8 cellular contexts compared by ENCODE assay signal in the genomic region with DNA sequence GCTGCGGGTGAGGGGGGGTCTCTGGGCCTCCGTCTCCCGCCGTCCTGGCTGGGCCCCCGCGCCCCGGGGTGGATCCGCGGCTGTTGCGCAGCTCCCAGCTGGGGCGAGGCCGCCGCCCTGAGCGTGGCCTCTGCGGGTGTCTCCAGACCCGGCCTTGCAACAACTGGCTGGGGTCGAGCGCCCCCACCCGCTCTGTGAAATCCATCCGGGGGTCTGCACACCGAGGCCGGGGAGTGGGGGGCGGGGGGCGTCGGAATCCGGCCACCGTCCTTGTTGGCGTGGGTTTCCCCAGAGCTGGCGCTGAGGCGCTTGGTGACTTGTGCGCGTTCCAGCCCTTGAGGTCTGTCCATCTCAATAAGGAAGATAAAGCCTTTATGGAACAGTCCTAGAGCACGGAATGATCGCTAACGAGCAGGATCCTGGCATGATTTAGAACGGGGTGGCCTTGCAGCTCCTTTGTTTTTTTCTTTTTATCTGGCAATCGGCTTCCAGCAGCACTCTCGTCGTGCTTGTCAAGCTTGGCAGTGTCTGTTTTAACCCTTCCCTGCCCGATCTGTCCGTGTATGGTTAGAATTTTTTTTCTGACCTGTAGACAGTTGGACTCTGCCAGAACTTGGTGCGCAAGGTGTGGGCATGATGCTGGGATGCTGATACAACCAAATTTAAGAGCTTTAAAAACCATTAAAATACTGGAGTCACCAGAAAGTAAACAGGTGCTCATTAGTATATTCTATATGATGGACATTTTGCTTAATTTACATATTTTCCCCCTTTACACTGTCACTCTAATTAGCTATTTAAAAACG. TPM values are rescaled to one million over a fixed set of nuclear protein-coding genes. Genes with fewer than 3 reads are reported as not detected.
DNase-seq lines count a peak whose midpoint lies in the region; ATAC-seq and TF ChIP-seq lines count a peak whose summit lies in the region.

No MANE protein-coding gene starts in this region.

- TF ChIP-seq CTCF in GM12865 (IDR thresholded peaks at IDR 0.05; ENCODE audit: insufficient read depth, low read depth, low read length, missing control alignments): no peak
- TF ChIP-seq CTCF in epithelial cell of proximal tubule (conservative IDR thresholded peaks at IDR 0.05; ENCODE audit: low read depth, low read length): peak; percentile 11
- peak in 1 of 2 experiments; percentile 10 for TF ChIP-seq CTCF in tibial artery (IDR thresholded peaks at IDR 0.05)

- H3K27me3 ChIP-seq in tibial artery: no peaks in the 10 kb centered on the region

- intact Hi-C loops in tibial artery (cut with DNase I; ENCODE audit: low total_unique reads): no loop called here

- peak; percentile 25 for ATAC-seq in HG02840 (IDR thresholded peaks at IDR 0.05; ENCODE audit: low FRiP score, unreplicated experiment)
- peak; percentile 19 to 25 for ATAC-seq in activated CD4-positive, CD25-positive, alpha-beta regulatory T cell treated with anti-CD3 and anti-CD28 coated beads, Interleukin-2, amount 50 U/mL, for 24 hours

- H3K27ac ChIP-seq in mesodermal cell (ENCODE audit: low read depth, low read length, severe bottlenecking): peak overlapping the region; percentile 100
- H3K27ac ChIP-seq in tibial artery: peak overlapping the region; percentile 99 to 100

- peaks cover 6% of the 10 kb centered on the region for H3K9me3 ChIP-seq in mesodermal cell (ENCODE audit: control insufficient read depth, low read length)
- H3K9me3 ChIP-seq in tibial artery: no peaks in the 10 kb centered on the region

- H3K36me3 ChIP-seq in mesodermal cell (ENCODE audit: control insufficient read depth, insufficient read depth, low read length): peaks cover 36% of the 10 kb centered on the region
- H3K36me3 ChIP-seq in tibial artery: peaks cover 0 to 18% (median 10%) of the 10 kb centered on the region in 3 donors

- H3K4me3 ChIP-seq in GM12865 (ENCODE audit: low read depth, low read length) (peak overlapping the region; percentile 65), epithelial cell of proximal tubule (ENCODE audit: low read depth, low read length) (peak overlapping the region; percentile 95), mesodermal cell (ENCODE audit: extremely low read depth, insufficient read depth, low read length, poor library complexity, severe bottlenecking) (peak overlapping the region; percentile 97), tibial artery (peak overlapping the region; percentile 85 to 93)

- in situ Hi-C loops in ACHN (cut with HindIII; ENCODE audit: low pct_ligation_motif_present, low pct_unique_long_range_greater_than_20kb, low sequenced_read_pairs): no loop called here

- DNase-seq in ACHN (peak; percentile 50), GM12865 (ENCODE audit: low read depth) (peak; percentile 22), NCI-H1694 (lab: John Stamatoyannopoulos, UW) (peak; percentile 22), epithelial cell of proximal tubule (ENCODE audit: low read depth) (no peak), tibial artery (peak; percentile 59 to 80)

- WGBS in mesodermal cell (ENCODE audit: insufficient coverage in 2 of 2), 2 experiments: 0 to 1% methylated on average over 15 to 25 of the region's 43 CpGs

- peaks cover 20% of the 10 kb centered on the region for H3K4me1 ChIP-seq in mesodermal cell (ENCODE audit: control insufficient read depth, insufficient read depth, low read length, poor library complexity, severe bottlenecking)
- peaks cover 0 to 49% (median 25%) of the 10 kb centered on the region in 4 donors for H3K4me1 ChIP-seq in tibial artery

RNA-seq across cellular contexts. Expression of a gene that starts 0.7 kb away (rescaled TPM):
- 313 and 317 TPM in 2 replicates for total RNA-seq in epithelial cell of proximal tubule
- polyA plus RNA-seq in mesodermal cell (2013, experiment 1 of 2): 506 TPM
- 508 TPM for polyA plus RNA-seq in mesodermal cell (2013, experiment 2 of 2)

RNA-seq across cellular contexts. Expression of a gene that starts 39.4 kb away (rescaled TPM):
- total RNA-seq in epithelial cell of proximal tubule: 2.3 and 4.4 TPM in 2 replicates
- 5.2 TPM for polyA plus RNA-seq in mesodermal cell (2013, experiment 1 of 2)
- polyA plus RNA-seq in mesodermal cell (2013, experiment 2 of 2): 5.0 TPM
